Comparison of ENCODE assay signal across 17 cellular contexts in the genomic region with DNA sequence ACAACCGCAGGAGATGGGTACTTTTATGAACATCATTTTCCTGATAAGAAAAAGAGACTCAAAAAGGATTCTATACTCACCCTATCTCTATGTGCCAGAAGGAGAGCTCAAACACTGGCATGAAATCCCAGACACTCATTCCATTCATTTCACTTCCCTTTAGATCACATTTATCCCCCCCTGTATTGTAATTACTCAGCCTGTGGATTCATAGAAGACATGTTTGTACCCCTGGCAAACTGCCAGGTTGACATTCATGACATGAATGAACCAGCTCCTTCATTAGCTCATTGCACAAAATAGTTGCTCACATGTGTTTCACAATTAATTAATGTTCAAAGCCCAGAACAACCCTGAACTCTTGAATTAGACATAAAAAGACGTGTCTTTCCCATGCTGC. TPM values are rescaled to one million over a fixed set of nuclear protein-coding genes. Genes with fewer than 3 reads are reported as not detected.
DNase-seq lines count a peak whose midpoint lies in the region; ATAC-seq and TF ChIP-seq lines count a peak whose summit lies in the region.
"Had no signal": no experiment of that assay in that cellular context is flagged by ENCODE, and none has a peak within 500 bp of the region (broad histone marks: within the 10 kb centered on the region; RNA-seq: fewer than 3 reads in every experiment).

No MANE protein-coding gene starts in this region.

- no peak overlapping the region for H3K4me3 ChIP-seq in hepatocyte
- H3K4me3 ChIP-seq: body of pancreas had no signal

- CTCF ChIA-PET in activated CD8-positive, alpha-beta T cell treated with anti-CD3 and anti-CD28 coated beads, Interleukin-2, amount 10 ng/mL, durations not matched to agents 7 days and 5 days (lab: Charles Lee) = no interaction called here

- no peak overlapping the region for H3K4me2 ChIP-seq in hepatocyte
- H3K4me2 ChIP-seq: KMS-11 had no signal

- H3K4me1 Mint-ChIP-seq in activated CD8-positive, alpha-beta T cell treated with anti-CD3 and anti-CD28 coated beads, Interleukin-2, amount 10 ng/mL, durations not matched to agents 7 days and 5 days (ENCODE audit: low read depth) = no peaks in the 10 kb centered on the region
- H3K4me1 Mint-ChIP-seq: immature natural killer cell had no signal

- H4K20me1 ChIP-seq in hepatocyte (ENCODE audit: insufficient read depth, poor library complexity, severe bottlenecking) = no peaks in the 10 kb centered on the region

- POLR2A ChIA-PET in activated CD8-positive, alpha-beta T cell treated with anti-CD3 and anti-CD28 coated beads, Interleukin-2, amount 10 ng/mL, durations not matched to agents 7 days and 5 days (lab: Charles Lee) = no interaction called here

- no peak for TF ChIP-seq CTCF in hepatocyte (IDR thresholded peaks at IDR 0.05; ENCODE audit: poor library complexity)

- H3K4me1 ChIP-seq in hepatocyte (ENCODE audit: insufficient read depth) = no peaks in the 10 kb centered on the region
- H3K4me1 ChIP-seq: body of pancreas, parathyroid adenoma had no signal

- H3K79me2 ChIP-seq in hepatocyte = no peaks in the 10 kb centered on the region
- H3K79me2 ChIP-seq: parathyroid adenoma had no signal

- no peak overlapping the region for H3K4me3 Mint-ChIP-seq in activated CD8-positive, alpha-beta T cell treated with anti-CD3 and anti-CD28 coated beads, Interleukin-2, amount 10 ng/mL, durations not matched to agents 7 days and 5 days
- H3K4me3 Mint-ChIP-seq: activated CD8-positive, alpha-beta T cell treated with anti-CD3 and anti-CD28 coated beads for 36 hours; immature natural killer cell; type B pancreatic cell had no signal

- H2AFZ ChIP-seq in hepatocyte = no peak overlapping the region
- H2AFZ ChIP-seq: parathyroid adenoma had no signal

- H3K27ac Mint-ChIP-seq in activated CD8-positive, alpha-beta T cell treated with anti-CD3 and anti-CD28 coated beads, Interleukin-2, amount 10 ng/mL, durations not matched to agents 7 days and 5 days = no peak overlapping the region
- H3K27ac Mint-ChIP-seq: activated CD8-positive, alpha-beta T cell treated with anti-CD3 and anti-CD28 coated beads for 36 hours; immature natural killer cell; type B pancreatic cell had no signal

- H3K27me3 Mint-ChIP-seq in activated CD8-positive, alpha-beta T cell treated with anti-CD3 and anti-CD28 coated beads, Interleukin-2, amount 10 ng/mL, durations not matched to agents 7 days and 5 days (ENCODE audit: low read depth) = no peaks in the 10 kb centered on the region
- H3K27me3 Mint-ChIP-seq: activated CD8-positive, alpha-beta T cell treated with anti-CD3 and anti-CD28 coated beads for 36 hours; type B pancreatic cell had no signal

- 86% methylated on average over 2 of the region's 2 CpGs for WGBS in hepatocyte (ENCODE audit: low lambda C conversion rate, missing lambda C conversion rate)

- no peaks in the 10 kb centered on the region for H3K9me3 ChIP-seq in hepatocyte (ENCODE audit: low read depth)
- H3K9me3 ChIP-seq: body of pancreas had no signal

- no peaks in the 10 kb centered on the region for H3K27me3 ChIP-seq in hepatocyte
- H3K27me3 ChIP-seq: body of pancreas had no signal

- H3K27ac ChIP-seq in hepatocyte = no peak overlapping the region
- H3K27ac ChIP-seq: 22Rv1, body of pancreas, KMS-11, parathyroid adenoma had no signal

- H3K36me3 Mint-ChIP-seq in activated CD8-positive, alpha-beta T cell treated with anti-CD3 and anti-CD28 coated beads, Interleukin-2, amount 10 ng/mL, durations not matched to agents 7 days and 5 days (ENCODE audit: low read depth) = no peaks in the 10 kb centered on the region
- H3K36me3 Mint-ChIP-seq: immature natural killer cell, type B pancreatic cell had no signal

- H3K9me3 Mint-ChIP-seq in activated CD8-positive, alpha-beta T cell treated with anti-CD3 and anti-CD28 coated beads, Interleukin-2, amount 10 ng/mL, durations not matched to agents 7 days and 5 days (ENCODE audit: insufficient read depth) = no peaks in the 10 kb centered on the region
- H3K9me3 Mint-ChIP-seq: activated CD8-positive, alpha-beta T cell treated with anti-CD3 and anti-CD28 coated beads for 36 hours; type B pancreatic cell had no signal

- ATAC-seq in activated CD8-positive, alpha-beta T cell treated with anti-CD3 and anti-CD28 coated beads, Interleukin-2, amount 10 ng/mL, durations not matched to agents 7 days and 5 days = no peak
- ATAC-seq: activated CD8-positive, alpha-beta T cell treated with anti-CD3 and anti-CD28 coated beads for 36 hours; body of pancreas had no signal

- no peaks in the 10 kb centered on the region for H3K9me2 ChIP-seq in hepatocyte (replicated peaks; ENCODE audit: insufficient read depth)

- DNase-seq in NCI-H146 (lab: John Stamatoyannopoulos, UW) (peak; percentile 54), NCI-H146 treated with DMSO at 0.1 percent for 48 hours (lab: John Stamatoyannopoulos, UW; ENCODE audit: unreplicated experiment) (no peak), NCI-H2081 treated with DMSO at 0.1 percent for 48 hours (lab: John Stamatoyannopoulos, UW) (peak; percentile 0), hepatocyte (ENCODE audit: low spot score) (peak; percentile 6), superior temporal gyrus (ENCODE audit: extremely low spot score) (no peak)
- no peak for DNase-seq in activated CD8-positive, alpha-beta T cell treated with anti-CD3 and anti-CD28 coated beads, Interleukin-2, amount 10 ng/mL, durations not matched to agents 7 days and 5 days
- DNase-seq: activated CD8-positive, alpha-beta T cell treated with anti-CD3 and anti-CD28 coated beads for 36 hours; activated gamma-delta T cell treated with Interleukin-2 at 50 U/mL for 16 hours; effector CD4-positive, alpha-beta T cell; foreskin fibroblast; immature natural killer cell; NCI-H2171 treated with DMSO at 0.1 percent for 48 hours had no signal

- no peaks in the 10 kb centered on the region for H3K36me3 ChIP-seq in hepatocyte (replicated peaks; ENCODE audit: insufficient read depth, low read depth)

RNA-seq across cellular contexts. Expression of a gene that starts 4.9 kb away (rescaled TPM):
- not detected in 2 replicates for total RNA-seq in hepatocyte
- polyA plus RNA-seq in hepatocyte = not detected in 2 replicates
- not detected for total RNA-seq in activated CD8-positive, alpha-beta T cell treated with anti-CD3 and anti-CD28 coated beads, Interleukin-2, amount 10 ng/mL, durations not matched to agents 7 days and 5 days
- total RNA-seq: activated CD8-positive, alpha-beta T cell treated with anti-CD3 and anti-CD28 coated beads for 36 hours; body of pancreas had no signal
- polyA plus RNA-seq: immature natural killer cell had no signal

RNA-seq across cellular contexts. Expression of a gene that starts 17.5 kb away (rescaled TPM):
- total RNA-seq in hepatocyte = not detected in 2 replicates
- not detected in 2 replicates for polyA plus RNA-seq in hepatocyte
- total RNA-seq in activated CD8-positive, alpha-beta T cell treated with anti-CD3 and anti-CD28 coated beads, Interleukin-2, amount 10 ng/mL, durations not matched to agents 7 days and 5 days = not detected
- total RNA-seq: activated CD8-positive, alpha-beta T cell treated with anti-CD3 and anti-CD28 coated beads for 36 hours; body of pancreas had no signal
- polyA plus RNA-seq: immature natural killer cell had no signal

RNA-seq across cellular contexts. Expression of a gene that starts 30.7 kb away (rescaled TPM):
- total RNA-seq in hepatocyte = not detected in 2 replicates
- not detected in 2 replicates for polyA plus RNA-seq in hepatocyte
- not detected for total RNA-seq in activated CD8-positive, alpha-beta T cell treated with anti-CD3 and anti-CD28 coated beads, Interleukin-2, amount 10 ng/mL, durations not matched to agents 7 days and 5 days
- total RNA-seq: activated CD8-positive, alpha-beta T cell treated with anti-CD3 and anti-CD28 coated beads for 36 hours; body of pancreas had no signal
- polyA plus RNA-seq: immature natural killer cell had no signal

RNA-seq across cellular contexts. Expression of a gene that starts 32.3 kb away (rescaled TPM):
- not detected in 2 replicates for total RNA-seq in hepatocyte
- polyA plus RNA-seq in hepatocyte = not detected in 2 replicates
- total RNA-seq in activated CD8-positive, alpha-beta T cell treated with anti-CD3 and anti-CD28 coated beads, Interleukin-2, amount 10 ng/mL, durations not matched to agents 7 days and 5 days = not detected
- total RNA-seq: activated CD8-positive, alpha-beta T cell treated with anti-CD3 and anti-CD28 coated beads for 36 hours had no signal
- polyA plus RNA-seq: immature natural killer cell had no signal

Comparison
In these comparisons a context has a peak if more than half of its experiments do, and no peak if none do; other contexts are left out.
1. DNase-seq: peak in NCI-H146 (single experiment), NCI-H2081 treated with DMSO at 0.1 percent for 48 hours (single experiment) and hepatocyte (single experiment); none in NCI-H146 treated with DMSO at 0.1 percent for 48 hours (single experiment), activated CD8-positive, alpha-beta T cell treated with anti-CD3 and anti-CD28 coated beads, Interleukin-2, amount 10 ng/mL, durations not matched to agents 7 days and 5 days (single experiment) and superior temporal gyrus (single experiment).